8 cellular contexts compared by ENCODE assay signal in genomic region chr2:240913810-240914644, GRCh38. TPM values are rescaled to one million over a fixed set of nuclear protein-coding genes. Genes with fewer than 3 reads are reported as not detected.
A peak's percentile ranks its signal among the peaks of the same experiment; 100 is the strongest.
DNase-seq lines count a peak whose midpoint lies in the region; ATAC-seq and TF ChIP-seq lines count a peak whose summit lies in the region.

No MANE protein-coding gene starts in this region.

- H3K9me3 ChIP-seq in fibroblast of lung (ENCODE audit: control insufficient read depth, insufficient read depth, low read depth, low read length) (no peaks in the 10 kb centered on the region), testis (no peaks in the 10 kb centered on the region)

- DNase-seq in NCI-H524 (lab: John Stamatoyannopoulos, UW) (peak; percentile 24 to 50), NCI-H524 treated with DMSO at 0.1 percent for 48 hours (lab: John Stamatoyannopoulos, UW) (no peak), NCI-H69 (lab: John Stamatoyannopoulos, UW) (peak; percentile 56), activated T-cell treated with anti-CD3 and anti-CD28 coated beads for 48 hours (ENCODE audit: low read depth) (peak; percentile 61), fibroblast of lung (ENCODE audit: low read depth in 2 of 2) (peak; percentile 79 to 86), omental fat pad (ENCODE audit: low spot score) (peak; percentile 76), testis (peak; percentile 82), amniotic stem cell (lab: John Stamatoyannopoulos, UW) (no peak)

- 38 to 52% methylated on average over 18 to 34 of the region's 36 CpGs for WGBS in testis, 2 donors

- H2AFZ ChIP-seq in fibroblast of lung (ENCODE audit: low read length): peak overlapping the region; percentile 17

- H3K27ac ChIP-seq in fibroblast of lung (ENCODE audit: insufficient read depth, low read length): peak overlapping the region; percentile 13
- H3K27ac ChIP-seq in testis: peak overlapping the region in 1 of 2 donors; percentile 56

- no peaks in the 10 kb centered on the region for H4K20me1 ChIP-seq in fibroblast of lung (ENCODE audit: control insufficient read depth, extremely low read depth, insufficient read depth, low read length)

- TF ChIP-seq POLR2A in testis (IDR thresholded peaks at IDR 0.05): no peak

- H3K79me2 ChIP-seq in fibroblast of lung (ENCODE audit: control insufficient read depth, insufficient read depth, low read length): no peaks in the 10 kb centered on the region

- peak; percentile 45 for ATAC-seq in omental fat pad (ENCODE audit: low FRiP score)

- H3K4me1 ChIP-seq in fibroblast of lung (ENCODE audit: control insufficient read depth, extremely low read depth, insufficient read depth, low read length) (peaks cover 26% of the 10 kb centered on the region), testis (peaks cover 25% of the 10 kb centered on the region)

- H3K27me3 ChIP-seq in fibroblast of lung (ENCODE audit: control insufficient read depth, insufficient read depth, low read length) (no peaks in the 10 kb centered on the region), testis (no peaks in the 10 kb centered on the region)

- intact Hi-C loops in testis (cut with DNase I; ENCODE audit: low total_unique reads): loop anchor here (10.0 kb wide), 1 partner anchor 81 kb away; the partner anchor contains the start of gene SNED1

- no peak overlapping the region for H3K4me2 ChIP-seq in fibroblast of lung (ENCODE audit: extremely low read depth, insufficient read depth, low read length)

- H3K4me3 ChIP-seq in fibroblast of lung (replicated peaks in 1 of 4; ENCODE audit: control extremely low read depth in 1 of 4, insufficient read depth in 1 of 4, low read depth in 3 of 4, low read length in 4 of 4) (no peak overlapping the region), testis (no peak overlapping the region)

- H3K9ac ChIP-seq in fibroblast of lung (ENCODE audit: insufficient read depth, low read length): no peak overlapping the region

- TF ChIP-seq CTCF in fibroblast of lung (conservative IDR thresholded peaks at IDR 0.05 in 1 of 2, IDR thresholded peaks at IDR 0.05 in 1 of 2; ENCODE audit: low read depth in 1 of 2, low read length in 2 of 2): peak; percentile 89 to 92
- TF ChIP-seq CTCF in omental fat pad (IDR thresholded peaks at IDR 0.05): no peak
- TF ChIP-seq CTCF in testis (IDR thresholded peaks at IDR 0.05): peak; percentile 33 to 95 (median 81)

- no peaks in the 10 kb centered on the region for H3K36me3 ChIP-seq in fibroblast of lung (ENCODE audit: control insufficient read depth, insufficient read depth, low read length)
- no peaks in the 10 kb centered on the region for H3K36me3 ChIP-seq in testis (ENCODE audit: low read depth, missing control alignments)

RNA-seq across cellular contexts. Expression of gene CROCC2, which starts 7.9 kb away (rescaled TPM):
- total RNA-seq in fibroblast of lung (0.33 and 0.51 TPM in 2 replicates), omental fat pad (under 1 TPM in 2 of 4 donors, not detected in 2; 0.06 to 0.12 TPM), testis (under 1 TPM; 0.43 to 0.55 TPM)
- polyA plus RNA-seq in fibroblast of lung (0.02 and 0.12 TPM in 2 replicates), testis (ENCODE audit: insufficient read depth, low read depth, low replicate concordance) (0.51 TPM)
- polyA plus RNA-seq in fibroblast of lung (2012): 0.02 and 0.28 TPM in 2 replicates
- not detected in 2 replicates for polyA minus RNA-seq in fibroblast of lung (ENCODE audit: low replicate concordance)

RNA-seq across cellular contexts. Expression of gene MAB21L4, which starts 18.1 kb away (rescaled TPM):
- not detected in 2 replicates for total RNA-seq in fibroblast of lung
- not detected in 2 replicates for polyA plus RNA-seq in fibroblast of lung
- polyA plus RNA-seq in fibroblast of lung (2012): not detected in 2 replicates
- polyA minus RNA-seq in fibroblast of lung (ENCODE audit: low replicate concordance): not detected in 2 replicates
- total RNA-seq in omental fat pad: not detected
- total RNA-seq in testis: not detected
- 1.1 TPM for polyA plus RNA-seq in testis (ENCODE audit: insufficient read depth, low read depth, low replicate concordance)

RNA-seq across cellular contexts. Expression of gene AGXT, which starts 45.4 kb away (rescaled TPM):
- total RNA-seq in fibroblast of lung: not detected in 2 replicates
- not detected in 2 replicates for polyA plus RNA-seq in fibroblast of lung
- polyA plus RNA-seq in fibroblast of lung (2012): not detected in 2 replicates
- polyA minus RNA-seq in fibroblast of lung (ENCODE audit: low replicate concordance): not detected in 2 replicates
- total RNA-seq in omental fat pad: 1 to 10 TPM in 1 of 4 donors, under 1 TPM in 1, not detected in 2; 0.56 to 1.4 TPM
- under 1 TPM in 1 of 2 donors, not detected in 1; 0.24 TPM for total RNA-seq in testis
- 0.51 TPM for polyA plus RNA-seq in testis (ENCODE audit: insufficient read depth, low read depth, low replicate concordance)

Comparison
In these comparisons a context has a peak if more than half of its experiments do, and no peak if none do; other contexts are left out.
1. DNase-seq: peak in NCI-H524 (2 of 2), NCI-H69 (single experiment), activated T-cell treated with anti-CD3 and anti-CD28 coated beads for 48 hours (single experiment), fibroblast of lung (2 of 2), omental fat pad (single experiment) and testis (single experiment); none in NCI-H524 treated with DMSO at 0.1 percent for 48 hours (single experiment) and amniotic stem cell (single experiment).
2. CTCF ChIP-seq: peak in fibroblast of lung (2 of 2) and testis (3 of 3); none in omental fat pad (0 of 3).